ENCODE assay signal across 20 cellular contexts in the genomic region with DNA sequence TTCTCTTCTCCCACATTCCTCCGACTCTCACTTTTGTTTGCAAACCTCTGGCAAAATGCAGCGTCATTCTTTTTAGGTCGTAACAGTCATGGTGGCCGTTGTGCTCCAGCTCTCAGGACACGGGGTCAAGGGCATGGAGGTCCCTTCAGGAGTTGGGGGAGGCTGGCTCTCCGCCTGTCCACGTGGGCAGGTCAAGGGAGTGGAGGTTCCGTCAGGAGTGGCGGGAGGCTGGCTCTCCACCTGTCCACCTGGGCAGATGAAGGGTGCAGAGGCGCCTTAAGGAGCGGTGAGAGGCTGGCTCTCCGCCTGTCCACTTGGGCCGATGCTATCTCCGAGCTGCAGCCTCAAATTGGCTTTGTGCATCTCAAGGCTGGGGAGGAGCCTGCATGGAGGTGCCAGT.
"Had no signal": no experiment of that assay in that cellular context is flagged by ENCODE, and none has a peak within 500 bp of the region (broad histone marks: within the 10 kb centered on the region; RNA-seq: fewer than 3 reads in every experiment).

No MANE protein-coding gene starts in this region.

- H3K27ac Mint-ChIP-seq: activated CD4-positive, alpha-beta memory T cell treated with anti-CD3 and anti-CD28 coated beads for 36 hours; activated naive CD4-positive, alpha-beta T cell treated with anti-CD3 and anti-CD28 coated beads for 36 hours; activated naive CD8-positive, alpha-beta T cell treated with anti-CD3 and anti-CD28 coated beads, Interleukin-2, amount 50 U/mL, for 24 hours; activated T-helper 2 cell treated with anti-CD3 and anti-CD28 coated beads, Interferon-gamma antibody, Interleukin-2, Interleukin-4, amounts not matched to agents 10 μg/mL and 5 μg/mL and 100 μg/mL, durations not matched to agents 14 hours and 24 hours and 36 hours; natural killer cell had no signal

- DNase-seq: activated CD4-positive, alpha-beta memory T cell treated with anti-CD3 and anti-CD28 coated beads for 36 hours; activated CD4-positive, alpha-beta T cell treated with anti-CD3 and anti-CD28 coated beads for 4 hours; activated naive CD4-positive, alpha-beta T cell treated with anti-CD3 and anti-CD28 coated beads for 36 hours; activated naive CD8-positive, alpha-beta T cell treated with anti-CD3 and anti-CD28 coated beads, Interleukin-2, amount 50 U/mL, for 24 hours; activated T-cell treated with anti-CD3 and anti-CD28 coated beads, Interleukin-2, amount 50 U/mL, for 1 hour; anterior cingulate cortex; brain microvascular endothelial cell; colonic mucosa; kidney glomerular epithelial cell; natural killer cell; stimulated activated CD4-positive, alpha-beta T cell treated with anti-CD3 and anti-CD28 coated beads, Interleukin-12 subunit alpha, Interleukin-12 subunit beta, amount 100 ng/mL, for 4 hours; stimulated activated CD4-positive, alpha-beta T cell treated with anti-CD3 and anti-CD28 coated beads, Interleukin-1b, Interleukin-23, amount 100 ng/mL, for 48 hours; stimulated activated CD8-positive, alpha-beta memory T cell treated with anti-CD3 and anti-CD28 coated beads, Interleukin-4, amount 100 ng/mL, for 48 hours; stimulated activated naive CD4-positive, alpha-beta T cell treated with Interleukin-2 at 50 U/mL for 16 hours had no signal

- H3K4me1 ChIP-seq: colonic mucosa, parathyroid adenoma, tibial nerve had no signal

- H3K4me1 Mint-ChIP-seq: activated naive CD8-positive, alpha-beta T cell treated with anti-CD3 and anti-CD28 coated beads, Interleukin-2, amount 50 U/mL, for 24 hours had no signal

- H3K27me3 ChIP-seq: brain microvascular endothelial cell, colonic mucosa, neutrophil had no signal

- H3K27ac ChIP-seq: brain microvascular endothelial cell, colonic mucosa, neutrophil, parathyroid adenoma, SK-N-MC, tibial nerve had no signal

- ATAC-seq: activated naive CD8-positive, alpha-beta T cell treated with anti-CD3 and anti-CD28 coated beads, Interleukin-2, amount 50 U/mL, for 24 hours; natural killer cell had no signal

- H3K9me3 Mint-ChIP-seq: activated naive CD4-positive, alpha-beta T cell treated with anti-CD3 and anti-CD28 coated beads for 36 hours; natural killer cell had no signal

- H3K4me3 Mint-ChIP-seq: activated CD4-positive, alpha-beta memory T cell treated with anti-CD3 and anti-CD28 coated beads for 36 hours; activated naive CD4-positive, alpha-beta T cell treated with anti-CD3 and anti-CD28 coated beads for 36 hours; activated naive CD8-positive, alpha-beta T cell treated with anti-CD3 and anti-CD28 coated beads, Interleukin-2, amount 50 U/mL, for 24 hours; central memory CD8-positive, alpha-beta T cell; natural killer cell had no signal

- H3K36me3 Mint-ChIP-seq: activated CD4-positive, alpha-beta memory T cell treated with anti-CD3 and anti-CD28 coated beads for 36 hours; natural killer cell had no signal

- H3K9me3 ChIP-seq: colonic mucosa, neutrophil had no signal

- H3K4me3 ChIP-seq: colonic mucosa, SK-N-MC, tibial nerve had no signal

- H3K36me3 ChIP-seq: brain microvascular endothelial cell, colonic mucosa, neutrophil, tibial nerve had no signal
